ENCODE assay signal across 11 cellular contexts in the genomic region with DNA sequence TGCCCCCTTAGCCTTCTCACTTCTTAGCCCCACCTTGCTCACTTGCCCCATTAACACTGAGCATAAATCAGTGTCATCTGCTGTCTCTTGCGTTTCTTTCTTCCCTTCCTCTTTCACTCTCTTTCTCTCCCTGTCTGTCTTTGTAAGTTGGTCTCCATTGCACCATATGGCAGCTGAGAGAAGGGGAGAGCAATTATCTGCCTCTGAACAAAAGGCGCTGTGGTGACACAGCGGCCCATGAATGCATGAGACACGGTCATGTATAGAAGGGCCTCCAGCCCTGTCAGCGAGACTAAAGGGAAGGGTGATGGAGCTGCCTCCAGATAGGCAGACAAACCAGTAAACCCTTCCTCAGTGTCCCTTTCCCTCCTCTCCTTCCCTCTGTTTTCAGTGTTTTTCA.
DNase-seq lines count a peak whose midpoint lies in the region; ATAC-seq and TF ChIP-seq lines count a peak whose summit lies in the region.
"Had no signal": no experiment of that assay in that cellular context is flagged by ENCODE, and none has a peak within 500 bp of the region (broad histone marks: within the 10 kb centered on the region; RNA-seq: fewer than 3 reads in every experiment).

No MANE protein-coding gene starts in this region.

- in situ Hi-C loops in IMR-90 (cut with MboI; ENCODE audit: low sequenced_read_pairs) = no loop called here

- no peaks in the 10 kb centered on the region; a peak in 1 of 4 replicates for H3K79me1 ChIP-seq in IMR-90 (ENCODE audit: low read depth in 1 of 2, low read length in 2 of 2)

- H3K4me1 ChIP-seq in IMR-90 (ENCODE audit: control insufficient read depth, insufficient read depth, low read length) = peaks cover 6% of the 10 kb centered on the region
- peaks cover 39% of the 10 kb centered on the region for H3K4me1 ChIP-seq in neural progenitor cell

- no peak overlapping the region for H3K4me3 Mint-ChIP-seq in neural progenitor cell
- H3K4me3 Mint-ChIP-seq: activated CD4-positive, alpha-beta memory T cell treated with anti-CD3 and anti-CD28 coated beads for 36 hours; activated T-helper 1 cell treated with anti-CD3 and anti-CD28 coated beads, Interleukin-12 subunit alpha, Interleukin-12 subunit beta, Interleukin-2, Interleukin-4 antibody, amounts not matched to agents 30 ng/mL and 10 ng/mL and 1 ng/mL, durations not matched to agents 14 hours and 24 hours and 36 hours; stimulated activated effector memory CD8-positive, alpha-beta T cell treated with anti-CD3 and anti-CD28 coated beads, Interleukin-12 subunit alpha, Interleukin-12 subunit beta, amount 100 ng/mL, for 72 hours had no signal

- peak overlapping the region; percentile 24 to 48; a peak in 3 of 4 replicates for H4K8ac ChIP-seq in IMR-90 (ENCODE audit: low read depth in 2 of 2, low read length in 2 of 2)

- H3K18ac ChIP-seq in IMR-90 (ENCODE audit: low read depth, low read length) = peak overlapping the region; percentile 77

- H4K91ac ChIP-seq in IMR-90 (ENCODE audit: insufficient read depth, low read depth, low read length) = peak overlapping the region; percentile 59

- H2BK20ac ChIP-seq in IMR-90 (ENCODE audit: low read depth, low read length) = peak overlapping the region; percentile 72

- peak overlapping the region; percentile 75; the same call in 1 of the 2 replicates for H4K5ac ChIP-seq in IMR-90 (ENCODE audit: low read depth, low read length)

- H3K4me2 ChIP-seq in IMR-90 (ENCODE audit: low read depth, low read length) (no peak overlapping the region; the same call in 1 of the 2 replicates), neural progenitor cell (peak overlapping the region; percentile 34)

- peak overlapping the region; percentile 86 for H3K23ac ChIP-seq in IMR-90 (ENCODE audit: low read depth, low read length)

- dilution Hi-C loops in IMR-90 (cut with HindIII; ENCODE audit: low sequenced_read_pairs, unreplicated experiment) = no loop called here

- H3K14ac ChIP-seq in IMR-90 (replicated peaks; ENCODE audit: low read depth, low read length) = peak overlapping the region; percentile 77

- H3F3A ChIP-seq in neural progenitor cell (ENCODE audit: low read depth) = peaks cover 19% of the 10 kb centered on the region

- H3K9me3 ChIP-seq in IMR-90 (ENCODE audit: control insufficient read depth, insufficient read depth, low read length) = no peaks in the 10 kb centered on the region
- H3K9me3 ChIP-seq in WERI-Rb-1 (ENCODE audit: severe bottlenecking) = no peaks in the 10 kb centered on the region
- no peaks in the 10 kb centered on the region for H3K9me3 ChIP-seq in neural progenitor cell (ENCODE audit: low read depth)

- no peak for ATAC-seq in IMR-90 (ENCODE audit: low read depth)
- ATAC-seq: stimulated activated effector memory CD8-positive, alpha-beta T cell treated with anti-CD3 and anti-CD28 coated beads, Interleukin-12 subunit alpha, Interleukin-12 subunit beta, amount 100 ng/mL, for 72 hours had no signal

- TF ChIP-seq POLR2A in IMR-90 (IDR thresholded peaks at IDR 0.05; ENCODE audit: low read depth, low read length) = no peak

- H2BK120ac ChIP-seq in IMR-90 (ENCODE audit: low read depth, low read length) = peak overlapping the region; percentile 91

- no peaks in the 10 kb centered on the region for H3K27me3 Mint-ChIP-seq in neural progenitor cell (ENCODE audit: insufficient read depth, low read depth)
- H3K27me3 Mint-ChIP-seq: activated CD4-positive, alpha-beta memory T cell treated with anti-CD3 and anti-CD28 coated beads for 36 hours had no signal

- H3K9me1 ChIP-seq in IMR-90 (ENCODE audit: insufficient read depth, low read length) = peaks cover 4% of the 10 kb centered on the region

- H3K9ac ChIP-seq in IMR-90 (ENCODE audit: low read depth, low read length) = no peak overlapping the region
- no peak overlapping the region for H3K9ac ChIP-seq in neural progenitor cell

- no TSS peak for BruUV-seq in IMR-90 (replicated peaks; lab: Mats Ljungman, UMichigan)

- WGBS in IMR-90 (ENCODE audit: extremely low coverage in 2 of 2, insufficient read length in 1 of 2), 2 experiments = no CpG with 5 or more reads among the region's 5 CpGs

- no peaks in the 10 kb centered on the region for H3K36me3 Mint-ChIP-seq in neural progenitor cell
- H3K36me3 Mint-ChIP-seq: activated CD4-positive, alpha-beta memory T cell treated with anti-CD3 and anti-CD28 coated beads for 36 hours; stimulated activated effector memory CD8-positive, alpha-beta T cell treated with anti-CD3 and anti-CD28 coated beads, Interleukin-12 subunit alpha, Interleukin-12 subunit beta, amount 100 ng/mL, for 72 hours had no signal

- H3K56ac ChIP-seq in IMR-90 (ENCODE audit: extremely low read depth, insufficient read depth, low read length) = no peak overlapping the region

- TF ChIP-seq CTCF in IMR-90 (conservative IDR thresholded peaks at IDR 0.05; ENCODE audit: low read depth, low read length) (no peak), WERI-Rb-1 (IDR thresholded peaks at IDR 0.05; ENCODE audit: low read depth, low read length) (no peak), neural progenitor cell (IDR thresholded peaks at IDR 0.05) (no peak)

- intact Hi-C loops in IMR-90 (cut with micrococcal nuclease) = no loop called here

- H3K79me2 ChIP-seq in neural progenitor cell (ENCODE audit: low read depth) = no peaks in the 10 kb centered on the region

- H2AK5ac ChIP-seq in IMR-90 (ENCODE audit: low read depth, low read length) = peak overlapping the region; percentile 38; the same call in 1 of the 2 replicates

- H3K4ac ChIP-seq in IMR-90 (ENCODE audit: low read depth, low read length) = peak overlapping the region; percentile 82

- H2AK9ac ChIP-seq in IMR-90 (replicated peaks; ENCODE audit: low read depth, low read length, poor library complexity) = no peak overlapping the region

- TF ChIP-seq RAD21 in IMR-90 (IDR thresholded peaks at IDR 0.05; ENCODE audit: low read length) = no peak

- DNase-seq in IMR-90 (no peak), NCI-H2227 (lab: John Stamatoyannopoulos, UW; ENCODE audit: unreplicated experiment) (peak; percentile 49), WERI-Rb-1 (peak; percentile 61), neural progenitor cell (ENCODE audit: low spot score) (peak; percentile 71), activated gamma-delta T cell treated with Interleukin-2 at 50 U/mL for 16 hours (no peak), SKM-1 treated with dmso at 0.1 percent for 144 hours (lab: John Stamatoyannopoulos, UW; ENCODE audit: unreplicated experiment) (no peak), COLO668 (lab: John Stamatoyannopoulos, UW; ENCODE audit: unreplicated experiment) (no peak)
- DNase-seq: activated CD4-positive, alpha-beta memory T cell treated with anti-CD3 and anti-CD28 coated beads for 36 hours had no signal

- H3K4me3 ChIP-seq in IMR-90 (ENCODE audit: insufficient read depth, low read depth, low read length) = no peak overlapping the region
- no peak overlapping the region for H3K4me3 ChIP-seq in WERI-Rb-1 (ENCODE audit: low read depth, low read length)
- no peak overlapping the region for H3K4me3 ChIP-seq in neural progenitor cell
- H3K4me3 ChIP-seq: SK-N-MC had no signal

- 0 out of 2 replicates have a peak overlapping the region, but pooled peaks have one; percentile 3 for H3K27ac ChIP-seq in IMR-90 (ENCODE audit: insufficient read depth, low read length)
- H3K27ac ChIP-seq in WERI-Rb-1 = peak overlapping the region; percentile 63
- H3K27ac ChIP-seq in neural progenitor cell = peak overlapping the region; percentile 5
- H3K27ac ChIP-seq: SK-N-MC had no signal

- no peaks in the 10 kb centered on the region for H3K9me3 Mint-ChIP-seq in neural progenitor cell
- H3K9me3 Mint-ChIP-seq: activated CD4-positive, alpha-beta memory T cell treated with anti-CD3 and anti-CD28 coated beads for 36 hours; activated T-helper 1 cell treated with anti-CD3 and anti-CD28 coated beads, Interleukin-12 subunit alpha, Interleukin-12 subunit beta, Interleukin-2, Interleukin-4 antibody, amounts not matched to agents 30 ng/mL and 10 ng/mL and 1 ng/mL, durations not matched to agents 14 hours and 24 hours and 36 hours had no signal

- H2AFZ ChIP-seq in IMR-90 (replicated peaks; ENCODE audit: low read length, poor library complexity) = peak overlapping the region; percentile 77
- peak overlapping the region; percentile 48 for H2AFZ ChIP-seq in neural progenitor cell (replicated peaks)

- H2BK5ac ChIP-seq in IMR-90 (ENCODE audit: low read depth, low read length, poor library complexity, severe bottlenecking) = peak overlapping the region; percentile 20

- CTCF ChIA-PET in IMR-90 (lab: Yijun Ruan, JAX) = interaction anchor here (1.4 kb wide), 1 partner anchor 9 kb away, joined by 3 read pairs; no protein-coding TSS in a partner anchor

- H3K4me1 Mint-ChIP-seq in neural progenitor cell = peaks cover 11% of the 10 kb centered on the region
- H3K4me1 Mint-ChIP-seq: stimulated activated effector memory CD8-positive, alpha-beta T cell treated with anti-CD3 and anti-CD28 coated beads, Interleukin-12 subunit alpha, Interleukin-12 subunit beta, amount 100 ng/mL, for 72 hours had no signal

- H3K27ac Mint-ChIP-seq in neural progenitor cell = no peak overlapping the region
- H3K27ac Mint-ChIP-seq: activated CD4-positive, alpha-beta memory T cell treated with anti-CD3 and anti-CD28 coated beads for 36 hours; activated T-helper 1 cell treated with anti-CD3 and anti-CD28 coated beads, Interleukin-12 subunit alpha, Interleukin-12 subunit beta, Interleukin-2, Interleukin-4 antibody, amounts not matched to agents 30 ng/mL and 10 ng/mL and 1 ng/mL, durations not matched to agents 14 hours and 24 hours and 36 hours; stimulated activated effector memory CD8-positive, alpha-beta T cell treated with anti-CD3 and anti-CD28 coated beads, Interleukin-12 subunit alpha, Interleukin-12 subunit beta, amount 100 ng/mL, for 72 hours had no signal

- POLR2A ChIA-PET in IMR-90 (lab: Charles Lee; ENCODE audit: unreplicated experiment) = interaction anchor here (0.6 to 0.9 kb wide), 2 partner anchors 20 to 89 kb away, joined by 3 to 4 read pairs; partner anchors contain the start of gene PCDH18

- H4K20me1 ChIP-seq in IMR-90 (ENCODE audit: insufficient read depth, low read length) (no peaks in the 10 kb centered on the region), neural progenitor cell (ENCODE audit: low read depth) (no peaks in the 10 kb centered on the region)

- H3K27me3 ChIP-seq in IMR-90 (ENCODE audit: control insufficient read depth, insufficient read depth, low read length) (no peaks in the 10 kb centered on the region), WERI-Rb-1 (ENCODE audit: insufficient read depth, low read depth, severe bottlenecking) (no peaks in the 10 kb centered on the region), neural progenitor cell (no peaks in the 10 kb centered on the region)

- peak overlapping the region; percentile 18; the same call in 1 of the 3 replicates for H2BK15ac ChIP-seq in IMR-90 (ENCODE audit: low read depth, low read length)

- H3K36me3 ChIP-seq in IMR-90 (ENCODE audit: control insufficient read depth, insufficient read depth, low read length) = no peaks in the 10 kb centered on the region
- no peaks in the 10 kb centered on the region for H3K36me3 ChIP-seq in WERI-Rb-1
- H3K36me3 ChIP-seq in neural progenitor cell = no peaks in the 10 kb centered on the region

TF ChIP-seq in IMR-90, 13 proteins besides CTCF, POLR2A, EP300 and RAD21 (continues in another document):
- TF ChIP-seq CEBPB (IDR thresholded peaks at IDR 0.05; ENCODE audit: low read depth, low read length) = no peak
- TF ChIP-seq MAZ (IDR thresholded peaks at IDR 0.05; ENCODE audit: borderline replicate concordance, low read depth, low read length) = no peak
- no peak for TF ChIP-seq MXI1 (IDR thresholded peaks at IDR 0.05; ENCODE audit: borderline replicate concordance, low read depth, low read length)

Comparison
In these comparisons a context has a peak if more than half of its experiments do, and no peak if none do; other contexts are left out.
1. DNase-seq: peak in NCI-H2227 (single experiment), WERI-Rb-1 (single experiment) and neural progenitor cell (single experiment); none in IMR-90 (single experiment), activated gamma-delta T cell treated with Interleukin-2 at 50 U/mL for 16 hours (single experiment), SKM-1 treated with dmso at 0.1 percent for 144 hours (single experiment) and COLO668 (single experiment).
2. H3K27ac ChIP-seq: peak in every context shown above with its lines; median percentile 63 in WERI-Rb-1; 5 in neural progenitor cell; 3 in IMR-90.